1 cellular context compared by ENCODE assay signal in the genomic region with DNA sequence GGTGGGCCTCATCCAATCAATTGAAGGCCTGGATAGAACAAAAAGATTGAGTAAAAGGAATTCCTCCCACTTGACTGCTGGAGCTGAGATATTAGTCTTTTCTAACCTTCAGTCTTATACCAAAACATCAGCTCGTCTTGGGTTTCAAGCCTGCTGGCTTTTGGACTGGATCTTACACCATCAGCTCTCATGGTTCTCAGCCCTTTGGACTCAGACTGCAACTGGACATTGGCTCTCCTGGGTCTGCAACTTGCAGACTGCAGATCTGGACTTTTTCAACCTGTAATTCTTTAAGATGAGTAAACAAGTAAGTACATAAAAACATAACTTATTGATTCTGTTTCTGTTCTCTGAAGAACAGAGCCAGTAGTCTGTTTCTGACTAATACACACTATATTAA.
TF ChIP-seq lines count a peak whose summit lies in the region.

No MANE protein-coding gene starts in this region.

TF ChIP-seq in IMR-90, 13 proteins besides CTCF, POLR2A, EP300 and RAD21 (continued from another document):
- TF ChIP-seq RCOR1 (IDR thresholded peaks at IDR 0.05; ENCODE audit: insufficient replicate concordance, low read length), result no peak
- no peak for TF ChIP-seq SMC3 (IDR thresholded peaks at IDR 0.05; ENCODE audit: low read depth, low read length)
- TF ChIP-seq NFE2L2 (IDR thresholded peaks at IDR 0.05; ENCODE audit: low read depth, low read length), result no peak
- TF ChIP-seq, protein P1, sequence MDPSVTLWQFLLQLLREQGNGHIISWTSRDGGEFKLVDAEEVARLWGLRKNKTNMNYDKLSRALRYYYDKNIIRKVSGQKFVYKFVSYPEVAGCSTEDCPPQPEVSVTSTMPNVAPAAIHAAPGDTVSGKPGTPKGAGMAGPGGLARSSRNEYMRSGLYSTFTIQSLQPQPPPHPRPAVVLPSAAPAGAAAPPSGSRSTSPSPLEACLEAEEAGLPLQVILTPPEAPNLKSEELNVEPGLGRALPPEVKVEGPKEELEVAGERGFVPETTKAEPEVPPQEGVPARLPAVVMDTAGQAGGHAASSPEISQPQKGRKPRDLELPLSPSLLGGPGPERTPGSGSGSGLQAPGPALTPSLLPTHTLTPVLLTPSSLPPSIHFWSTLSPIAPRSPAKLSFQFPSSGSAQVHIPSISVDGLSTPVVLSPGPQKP (IDR thresholded peaks at IDR 0.05; ENCODE audit: borderline replicate concordance, low read depth, low read length), result no peak
- TF ChIP-seq CEBPB (IDR thresholded peaks at IDR 0.05; ENCODE audit: low read depth, low read length), result no peak
- TF ChIP-seq, protein P2, sequence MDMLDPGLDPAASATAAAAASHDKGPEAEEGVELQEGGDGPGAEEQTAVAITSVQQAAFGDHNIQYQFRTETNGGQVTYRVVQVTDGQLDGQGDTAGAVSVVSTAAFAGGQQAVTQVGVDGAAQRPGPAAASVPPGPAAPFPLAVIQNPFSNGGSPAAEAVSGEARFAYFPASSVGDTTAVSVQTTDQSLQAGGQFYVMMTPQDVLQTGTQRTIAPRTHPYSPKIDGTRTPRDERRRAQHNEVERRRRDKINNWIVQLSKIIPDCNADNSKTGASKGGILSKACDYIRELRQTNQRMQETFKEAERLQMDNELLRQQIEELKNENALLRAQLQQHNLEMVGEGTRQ (IDR thresholded peaks at IDR 0.05; ENCODE audit: low read depth, low read length), result no peak
- TF ChIP-seq CHD1 (IDR thresholded peaks at IDR 0.05; ENCODE audit: low read depth, low read length), result no peak
- no peak for TF ChIP-seq FOS (IDR thresholded peaks at IDR 0.05; ENCODE audit: low read depth, low read length)
